In the genomic region with DNA sequence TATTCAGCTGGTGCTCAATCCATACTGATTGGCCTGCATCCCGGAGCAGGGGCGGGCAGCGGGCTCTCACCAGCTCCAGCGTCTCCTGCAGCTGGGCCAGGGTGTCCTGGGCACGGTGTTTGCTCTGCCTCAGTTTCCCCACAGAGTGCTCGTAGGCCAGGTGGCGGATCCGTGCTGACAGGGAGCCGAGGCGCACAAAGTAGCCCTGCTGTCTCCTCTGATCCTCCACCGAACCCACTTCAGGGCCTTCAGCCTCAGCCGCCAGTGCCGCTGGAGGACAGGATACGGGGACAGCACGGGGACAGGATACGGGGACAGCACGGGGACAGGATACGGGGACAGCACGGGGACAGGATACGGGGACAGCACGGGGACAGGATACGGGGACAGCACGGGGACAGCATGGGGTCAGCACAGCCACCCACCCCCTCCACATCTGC, we compare ENCODE assay signal across 1 cellular context.
TF ChIP-seq lines count a peak whose summit lies in the region.

No MANE protein-coding gene starts in this region.

TF ChIP-seq in HepG2, 621 proteins besides CTCF, POLR2A, EP300 and RAD21:
- TF ChIP-seq ZBTB20 (CRISPR knock-in tag; IDR thresholded peaks at IDR 0.05; ENCODE audit: borderline replicate concordance, low read depth): no peak
- TF ChIP-seq RNF2 (conservative IDR thresholded peaks at IDR 0.05; ENCODE audit: low read depth): no peak
- TF ChIP-seq EED (CRISPR knock-in tag; IDR thresholded peaks at IDR 0.05): 0 out of 2 replicates have a peak, but pooled peaks have one; percentile 30
- no peak for TF ChIP-seq ZNF251 (CRISPR knock-in tag; IDR thresholded peaks at IDR 0.05)
- no peak for TF ChIP-seq KDM5A (IDR thresholded peaks at IDR 0.05; ENCODE audit: borderline replicate concordance, low read length)
